In the genomic region with DNA sequence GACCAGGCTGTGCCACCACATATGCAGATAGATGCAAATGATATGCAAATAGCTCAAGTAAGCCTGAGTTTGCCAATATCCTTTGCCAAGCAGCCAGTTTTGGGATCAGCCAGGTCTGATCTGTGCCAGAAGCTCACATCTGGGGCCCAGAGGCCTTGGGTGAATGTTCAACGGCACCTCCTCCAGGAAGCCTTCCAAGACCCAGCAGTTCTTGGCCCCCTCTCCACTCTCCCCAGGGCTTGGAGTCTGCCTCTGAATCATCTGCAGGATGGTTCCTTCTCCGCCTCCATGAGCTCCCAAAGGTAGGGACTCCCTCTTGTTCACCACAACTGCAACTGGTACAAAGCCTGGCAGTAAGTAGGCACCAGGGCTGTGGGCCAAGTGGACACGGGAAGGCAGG, we compare ENCODE assay signal across 15 cellular contexts.
"Had no signal": no experiment of that assay in that cellular context is flagged by ENCODE, and none has a peak within 500 bp of the region (broad histone marks: within the 10 kb centered on the region; RNA-seq: fewer than 3 reads in every experiment).

No MANE protein-coding gene starts in this region.

- FAIRE-seq: colon, frontal cortex, small intestine had no signal

- DNase-seq: dermis blood vessel endothelial cell; esophagus squamous epithelium; islet precursor cell; ovary; small intestine; stimulated activated CD4-positive, alpha-beta T cell treated with anti-CD3 and anti-CD28 coated beads, Interleukin-12 subunit alpha, Interleukin-12 subunit beta, amount 100 ng/mL, for 4 hours; stimulated activated naive CD4-positive, alpha-beta T cell; stomach; trophoblast cell had no signal

- H3K27me3 ChIP-seq: esophagus squamous epithelium, neural progenitor cell, ovary, stomach had no signal

- H3K36me3 ChIP-seq: esophagus squamous epithelium, neural progenitor cell, ovary, stomach, thoracic aorta had no signal

- H3K4me1 ChIP-seq: esophagus squamous epithelium, neural progenitor cell, stomach had no signal

- H3K4me3 ChIP-seq: esophagus squamous epithelium, neural progenitor cell, ovary, stomach, thoracic aorta had no signal

- H3K9me3 ChIP-seq: ovary had no signal

- ATAC-seq: left lobe of liver; natural killer cell treated with Interleukin-12 subunit alpha and Interleukin-12 subunit beta and Interleukin-15 and Interleukin-18, amount 100 ng/mL, for 72 hours had no signal

- H3K27ac ChIP-seq: esophagus squamous epithelium, neural progenitor cell, ovary, stomach, thoracic aorta had no signal
